In the genomic region with DNA sequence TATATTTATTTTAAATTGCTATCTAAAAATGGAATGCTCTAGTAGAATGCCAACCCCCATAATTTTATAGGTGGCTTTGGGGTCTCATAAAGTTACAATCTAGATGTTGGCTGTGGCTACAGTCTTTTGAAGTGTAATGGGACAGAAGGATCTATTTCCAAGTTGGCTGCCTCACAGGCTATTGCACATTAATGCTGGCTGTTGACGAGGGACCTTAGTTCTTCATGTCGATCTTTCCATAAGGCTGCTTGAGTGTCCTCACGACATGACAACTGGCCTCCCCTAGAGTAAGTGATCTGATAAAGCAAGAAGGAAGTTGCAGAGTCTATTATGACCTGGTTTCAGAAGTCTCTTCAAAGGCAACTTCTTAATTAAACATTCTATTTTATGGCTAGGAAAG, we compare ENCODE assay signal across 20 cellular contexts.
"Had no signal": no experiment of that assay in that cellular context is flagged by ENCODE, and none has a peak within 500 bp of the region (broad histone marks: within the 10 kb centered on the region; RNA-seq: fewer than 3 reads in every experiment).

No MANE protein-coding gene starts in this region.

- FAIRE-seq: urothelium cell line had no signal

- DNase-seq: naive thymus-derived CD8-positive, alpha-beta T cell; occipital lobe; ovary; posterior cingulate gyrus; psoas muscle; right cardiac atrium; right lobe of liver; sigmoid colon; small intestine; stimulated activated CD4-positive, alpha-beta T cell treated with anti-CD3 and anti-CD28 coated beads, Interleukin-15, amount 100 ng/mL, for 24 hours; stimulated activated CD4-positive, alpha-beta T cell treated with anti-CD3 and anti-CD28 coated beads, Interleukin-2, amount 100 ng/mL, for 24 hours; stimulated activated CD4-positive, alpha-beta T cell treated with anti-CD3 and anti-CD28 coated beads, Interleukin-2, amount 100 ng/mL, for 48 hours; stimulated activated CD4-positive, alpha-beta T cell treated with anti-CD3 and anti-CD28 coated beads, Interleukin-4, amount 100 ng/mL, for 24 hours; stimulated activated naive B cell treated with anti-CD40 and anti-IgM and Interleukin-4, amounts not matched to agents 10 μg/mL and 1 μg/mL and 100 μg/mL, for 72 hours; stimulated activated naive CD4-positive, alpha-beta T cell treated with Interleukin-2 at 50 U/mL for 16 hours; stomach; thyroid gland; trophoblast cell; upper lobe of left lung had no signal
